1 cellular context compared by ENCODE assay signal in the genomic region with DNA sequence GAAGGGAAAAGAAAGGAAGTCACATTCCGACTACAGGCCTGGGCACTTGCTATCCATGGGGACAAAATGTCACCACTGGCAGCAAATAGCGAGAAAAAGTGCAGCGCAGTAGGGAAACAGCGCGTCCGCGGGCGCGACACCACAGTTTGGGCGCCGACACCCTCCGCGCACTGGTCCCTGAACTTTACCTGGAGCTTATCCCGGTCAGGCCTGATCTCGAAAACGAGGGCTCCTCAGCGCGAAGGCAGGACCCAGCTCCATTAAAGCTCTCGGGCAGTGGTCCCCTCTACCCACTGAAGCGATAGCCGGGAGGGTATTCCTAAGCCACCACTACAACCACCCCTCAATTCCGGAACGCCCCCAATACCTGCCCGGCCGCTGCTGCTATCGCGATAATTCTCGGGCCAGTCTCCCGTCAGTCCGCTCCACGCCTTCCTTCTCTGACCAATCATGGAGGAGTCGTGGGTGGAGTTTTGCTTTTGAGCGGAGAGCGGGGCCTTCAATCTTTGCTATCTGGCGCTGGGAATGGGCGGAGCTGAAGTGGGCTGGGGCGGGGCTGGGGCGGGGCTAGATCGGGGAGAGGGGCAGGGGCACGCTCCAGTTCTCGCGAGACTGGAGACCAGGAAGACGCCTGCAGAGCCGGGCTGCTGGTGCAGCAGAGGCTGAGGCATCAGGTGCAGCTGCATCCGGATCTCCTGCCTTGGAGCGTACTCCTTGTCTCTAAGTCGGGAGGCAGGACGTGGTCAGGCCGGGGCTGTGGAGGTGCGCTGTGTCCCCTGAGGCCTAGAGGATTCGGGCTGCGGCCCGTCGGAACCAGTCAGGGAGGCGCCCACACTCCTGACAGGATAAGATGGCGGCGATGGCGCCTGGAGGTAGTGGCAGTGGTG.
A peak's percentile ranks its signal among the peaks of the same experiment; 100 is the strongest.
TF ChIP-seq lines count a peak whose summit lies in the region.

A gene with protein sequence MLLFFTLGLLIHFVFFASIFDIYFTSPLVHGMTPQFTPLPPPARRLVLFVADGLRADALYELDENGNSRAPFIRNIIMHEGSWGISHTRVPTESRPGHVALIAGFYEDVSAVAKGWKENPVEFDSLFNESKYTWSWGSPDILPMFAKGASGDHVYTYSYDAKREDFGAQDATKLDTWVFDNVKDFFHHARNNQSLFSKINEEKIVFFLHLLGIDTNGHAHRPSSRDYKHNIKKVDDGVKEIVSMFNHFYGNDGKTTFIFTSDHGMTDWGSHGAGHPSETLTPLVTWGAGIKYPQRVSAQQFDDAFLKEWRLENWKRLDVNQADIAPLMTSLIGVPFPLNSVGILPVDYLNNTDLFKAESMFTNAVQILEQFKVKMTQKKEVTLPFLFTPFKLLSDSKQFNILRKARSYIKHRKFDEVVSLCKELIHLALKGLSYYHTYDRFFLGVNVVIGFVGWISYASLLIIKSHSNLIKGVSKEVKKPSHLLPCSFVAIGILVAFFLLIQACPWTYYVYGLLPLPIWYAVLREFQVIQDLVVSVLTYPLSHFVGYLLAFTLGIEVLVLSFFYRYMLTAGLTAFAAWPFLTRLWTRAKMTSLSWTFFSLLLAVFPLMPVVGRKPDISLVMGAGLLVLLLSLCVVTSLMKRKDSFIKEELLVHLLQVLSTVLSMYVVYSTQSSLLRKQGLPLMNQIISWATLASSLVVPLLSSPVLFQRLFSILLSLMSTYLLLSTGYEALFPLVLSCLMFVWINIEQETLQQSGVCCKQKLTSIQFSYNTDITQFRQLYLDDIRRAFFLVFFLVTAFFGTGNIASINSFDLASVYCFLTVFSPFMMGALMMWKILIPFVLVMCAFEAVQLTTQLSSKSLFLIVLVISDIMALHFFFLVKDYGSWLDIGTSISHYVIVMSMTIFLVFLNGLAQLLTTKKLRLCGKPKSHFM (minus strand): TSS at position 401 of the 887 bp plus-strand sequence. CDS start 25,703 bp downstream, outside the sequence.
A gene with protein sequence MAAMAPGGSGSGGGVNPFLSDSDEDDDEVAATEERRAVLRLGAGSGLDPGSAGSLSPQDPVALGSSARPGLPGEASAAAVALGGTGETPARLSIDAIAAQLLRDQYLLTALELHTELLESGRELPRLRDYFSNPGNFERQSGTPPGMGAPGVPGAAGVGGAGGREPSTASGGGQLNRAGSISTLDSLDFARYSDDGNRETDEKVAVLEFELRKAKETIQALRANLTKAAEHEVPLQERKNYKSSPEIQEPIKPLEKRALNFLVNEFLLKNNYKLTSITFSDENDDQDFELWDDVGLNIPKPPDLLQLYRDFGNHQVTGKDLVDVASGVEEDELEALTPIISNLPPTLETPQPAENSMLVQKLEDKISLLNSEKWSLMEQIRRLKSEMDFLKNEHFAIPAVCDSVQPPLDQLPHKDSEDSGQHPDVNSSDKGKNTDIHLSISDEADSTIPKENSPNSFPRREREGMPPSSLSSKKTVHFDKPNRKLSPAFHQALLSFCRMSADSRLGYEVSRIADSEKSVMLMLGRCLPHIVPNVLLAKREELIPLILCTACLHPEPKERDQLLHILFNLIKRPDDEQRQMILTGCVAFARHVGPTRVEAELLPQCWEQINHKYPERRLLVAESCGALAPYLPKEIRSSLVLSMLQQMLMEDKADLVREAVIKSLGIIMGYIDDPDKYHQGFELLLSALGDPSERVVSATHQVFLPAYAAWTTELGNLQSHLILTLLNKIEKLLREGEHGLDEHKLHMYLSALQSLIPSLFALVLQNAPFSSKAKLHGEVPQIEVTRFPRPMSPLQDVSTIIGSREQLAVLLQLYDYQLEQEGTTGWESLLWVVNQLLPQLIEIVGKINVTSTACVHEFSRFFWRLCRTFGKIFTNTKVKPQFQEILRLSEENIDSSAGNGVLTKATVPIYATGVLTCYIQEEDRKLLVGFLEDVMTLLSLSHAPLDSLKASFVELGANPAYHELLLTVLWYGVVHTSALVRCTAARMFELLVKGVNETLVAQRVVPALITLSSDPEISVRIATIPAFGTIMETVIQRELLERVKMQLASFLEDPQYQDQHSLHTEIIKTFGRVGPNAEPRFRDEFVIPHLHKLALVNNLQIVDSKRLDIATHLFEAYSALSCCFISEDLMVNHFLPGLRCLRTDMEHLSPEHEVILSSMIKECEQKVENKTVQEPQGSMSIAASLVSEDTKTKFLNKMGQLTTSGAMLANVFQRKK (plus strand): TSS at position 600 of the 887 bp plus-strand sequence. CDS start 251 bp downstream, at position 851.

TF ChIP-seq in GM12878, 131 proteins besides CTCF, POLR2A, EP300 and RAD21 (continued from another document and continues in another):
- TF ChIP-seq, protein P1, sequence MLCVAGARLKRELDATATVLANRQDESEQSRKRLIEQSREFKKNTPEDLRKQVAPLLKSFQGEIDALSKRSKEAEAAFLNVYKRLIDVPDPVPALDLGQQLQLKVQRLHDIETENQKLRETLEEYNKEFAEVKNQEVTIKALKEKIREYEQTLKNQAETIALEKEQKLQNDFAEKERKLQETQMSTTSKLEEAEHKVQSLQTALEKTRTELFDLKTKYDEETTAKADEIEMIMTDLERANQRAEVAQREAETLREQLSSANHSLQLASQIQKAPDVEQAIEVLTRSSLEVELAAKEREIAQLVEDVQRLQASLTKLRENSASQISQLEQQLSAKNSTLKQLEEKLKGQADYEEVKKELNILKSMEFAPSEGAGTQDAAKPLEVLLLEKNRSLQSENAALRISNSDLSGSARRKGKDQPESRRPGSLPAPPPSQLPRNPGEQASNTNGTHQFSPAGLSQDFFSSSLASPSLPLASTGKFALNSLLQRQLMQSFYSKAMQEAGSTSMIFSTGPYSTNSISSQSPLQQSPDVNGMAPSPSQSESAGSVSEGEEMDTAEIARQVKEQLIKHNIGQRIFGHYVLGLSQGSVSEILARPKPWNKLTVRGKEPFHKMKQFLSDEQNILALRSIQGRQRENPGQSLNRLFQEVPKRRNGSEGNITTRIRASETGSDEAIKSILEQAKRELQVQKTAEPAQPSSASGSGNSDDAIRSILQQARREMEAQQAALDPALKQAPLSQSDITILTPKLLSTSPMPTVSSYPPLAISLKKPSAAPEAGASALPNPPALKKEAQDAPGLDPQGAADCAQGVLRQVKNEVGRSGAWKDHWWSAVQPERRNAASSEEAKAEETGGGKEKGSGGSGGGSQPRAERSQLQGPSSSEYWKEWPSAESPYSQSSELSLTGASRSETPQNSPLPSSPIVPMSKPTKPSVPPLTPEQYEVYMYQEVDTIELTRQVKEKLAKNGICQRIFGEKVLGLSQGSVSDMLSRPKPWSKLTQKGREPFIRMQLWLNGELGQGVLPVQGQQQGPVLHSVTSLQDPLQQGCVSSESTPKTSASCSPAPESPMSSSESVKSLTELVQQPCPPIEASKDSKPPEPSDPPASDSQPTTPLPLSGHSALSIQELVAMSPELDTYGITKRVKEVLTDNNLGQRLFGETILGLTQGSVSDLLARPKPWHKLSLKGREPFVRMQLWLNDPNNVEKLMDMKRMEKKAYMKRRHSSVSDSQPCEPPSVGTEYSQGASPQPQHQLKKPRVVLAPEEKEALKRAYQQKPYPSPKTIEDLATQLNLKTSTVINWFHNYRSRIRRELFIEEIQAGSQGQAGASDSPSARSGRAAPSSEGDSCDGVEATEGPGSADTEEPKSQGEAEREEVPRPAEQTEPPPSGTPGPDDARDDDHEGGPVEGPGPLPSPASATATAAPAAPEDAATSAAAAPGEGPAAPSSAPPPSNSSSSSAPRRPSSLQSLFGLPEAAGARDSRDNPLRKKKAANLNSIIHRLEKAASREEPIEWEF (IDR thresholded peaks at IDR 0.05; ENCODE audit: insufficient replicate concordance, low read depth, low read length), result no peak
- TF ChIP-seq, protein P2, sequence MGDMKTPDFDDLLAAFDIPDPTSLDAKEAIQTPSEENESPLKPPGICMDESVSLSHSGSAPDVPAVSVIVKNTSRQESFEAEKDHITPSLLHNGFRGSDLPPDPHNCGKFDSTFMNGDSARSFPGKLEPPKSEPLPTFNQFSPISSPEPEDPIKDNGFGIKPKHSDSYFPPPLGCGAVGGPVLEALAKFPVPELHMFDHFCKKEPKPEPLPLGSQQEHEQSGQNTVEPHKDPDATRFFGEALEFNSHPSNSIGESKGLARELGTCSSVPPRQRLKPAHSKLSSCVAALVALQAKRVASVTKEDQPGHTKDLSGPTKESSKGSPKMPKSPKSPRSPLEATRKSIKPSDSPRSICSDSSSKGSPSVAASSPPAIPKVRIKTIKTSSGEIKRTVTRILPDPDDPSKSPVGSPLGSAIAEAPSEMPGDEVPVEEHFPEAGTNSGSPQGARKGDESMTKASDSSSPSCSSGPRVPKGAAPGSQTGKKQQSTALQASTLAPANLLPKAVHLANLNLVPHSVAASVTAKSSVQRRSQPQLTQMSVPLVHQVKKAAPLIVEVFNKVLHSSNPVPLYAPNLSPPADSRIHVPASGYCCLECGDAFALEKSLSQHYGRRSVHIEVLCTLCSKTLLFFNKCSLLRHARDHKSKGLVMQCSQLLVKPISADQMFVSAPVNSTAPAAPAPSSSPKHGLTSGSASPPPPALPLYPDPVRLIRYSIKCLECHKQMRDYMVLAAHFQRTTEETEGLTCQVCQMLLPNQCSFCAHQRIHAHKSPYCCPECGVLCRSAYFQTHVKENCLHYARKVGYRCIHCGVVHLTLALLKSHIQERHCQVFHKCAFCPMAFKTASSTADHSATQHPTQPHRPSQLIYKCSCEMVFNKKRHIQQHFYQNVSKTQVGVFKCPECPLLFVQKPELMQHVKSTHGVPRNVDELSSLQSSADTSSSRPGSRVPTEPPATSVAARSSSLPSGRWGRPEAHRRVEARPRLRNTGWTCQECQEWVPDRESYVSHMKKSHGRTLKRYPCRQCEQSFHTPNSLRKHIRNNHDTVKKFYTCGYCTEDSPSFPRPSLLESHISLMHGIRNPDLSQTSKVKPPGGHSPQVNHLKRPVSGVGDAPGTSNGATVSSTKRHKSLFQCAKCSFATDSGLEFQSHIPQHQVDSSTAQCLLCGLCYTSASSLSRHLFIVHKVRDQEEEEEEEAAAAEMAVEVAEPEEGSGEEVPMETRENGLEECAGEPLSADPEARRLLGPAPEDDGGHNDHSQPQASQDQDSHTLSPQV (IDR thresholded peaks at IDR 0.05), result no peak
- TF ChIP-seq HDGF (IDR thresholded peaks at IDR 0.05) (no peak), MEF2A (IDR thresholded peaks at IDR 0.05; ENCODE audit: insufficient read depth, low read depth, low read length) (no peak), HDAC6 (IDR thresholded peaks at IDR 0.05; ENCODE audit: unreplicated experiment) (no peak), ATF7 (IDR thresholded peaks at IDR 0.05; ENCODE audit: low read depth) (peak; percentile 17; the same call in 1 of the 2 replicates), RFX5 (IDR thresholded peaks at IDR 0.05; ENCODE audit: low read depth, low read length) (no peak; the same call in 1 of the 2 replicates), SMAD1 (IDR thresholded peaks at IDR 0.05; ENCODE audit: low read depth, partially characterized antibody) (peak; percentile 37), CHD2 (IDR thresholded peaks at IDR 0.05; ENCODE audit: borderline replicate concordance, low read depth, low read length) (peak; percentile 98), KLF5 (IDR thresholded peaks at IDR 0.05; ENCODE audit: partially characterized antibody) (peak; percentile 24), SPI1 (IDR thresholded peaks at IDR 0.05; ENCODE audit: borderline replicate concordance, insufficient read depth, low read depth, low read length) (peak; percentile 29; the same call in 1 of the 2 replicates), TCF7 (IDR thresholded peaks at IDR 0.05; ENCODE audit: borderline replicate concordance) (no peak), SRF (IDR thresholded peaks at IDR 0.05; ENCODE audit: low read depth in 2 of 2, low read length in 2 of 2) (no peak)
- TF ChIP-seq, protein P3, sequence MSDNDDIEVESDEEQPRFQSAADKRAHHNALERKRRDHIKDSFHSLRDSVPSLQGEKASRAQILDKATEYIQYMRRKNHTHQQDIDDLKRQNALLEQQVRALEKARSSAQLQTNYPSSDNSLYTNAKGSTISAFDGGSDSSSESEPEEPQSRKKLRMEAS (IDR thresholded peaks at IDR 0.05; ENCODE audit: low read depth, low read length), result peak; percentile 28; the same call in 1 of the 2 replicates
- TF ChIP-seq, protein P4, sequence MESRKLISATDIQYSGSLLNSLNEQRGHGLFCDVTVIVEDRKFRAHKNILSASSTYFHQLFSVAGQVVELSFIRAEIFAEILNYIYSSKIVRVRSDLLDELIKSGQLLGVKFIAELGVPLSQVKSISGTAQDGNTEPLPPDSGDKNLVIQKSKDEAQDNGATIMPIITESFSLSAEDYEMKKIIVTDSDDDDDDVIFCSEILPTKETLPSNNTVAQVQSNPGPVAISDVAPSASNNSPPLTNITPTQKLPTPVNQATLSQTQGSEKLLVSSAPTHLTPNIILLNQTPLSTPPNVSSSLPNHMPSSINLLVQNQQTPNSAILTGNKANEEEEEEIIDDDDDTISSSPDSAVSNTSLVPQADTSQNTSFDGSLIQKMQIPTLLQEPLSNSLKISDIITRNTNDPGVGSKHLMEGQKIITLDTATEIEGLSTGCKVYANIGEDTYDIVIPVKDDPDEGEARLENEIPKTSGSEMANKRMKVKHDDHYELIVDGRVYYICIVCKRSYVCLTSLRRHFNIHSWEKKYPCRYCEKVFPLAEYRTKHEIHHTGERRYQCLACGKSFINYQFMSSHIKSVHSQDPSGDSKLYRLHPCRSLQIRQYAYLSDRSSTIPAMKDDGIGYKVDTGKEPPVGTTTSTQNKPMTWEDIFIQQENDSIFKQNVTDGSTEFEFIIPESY (IDR thresholded peaks at IDR 0.05), result 0 out of 2 replicates have a peak, but pooled peaks have one; percentile 34
- TF ChIP-seq, protein P5, sequence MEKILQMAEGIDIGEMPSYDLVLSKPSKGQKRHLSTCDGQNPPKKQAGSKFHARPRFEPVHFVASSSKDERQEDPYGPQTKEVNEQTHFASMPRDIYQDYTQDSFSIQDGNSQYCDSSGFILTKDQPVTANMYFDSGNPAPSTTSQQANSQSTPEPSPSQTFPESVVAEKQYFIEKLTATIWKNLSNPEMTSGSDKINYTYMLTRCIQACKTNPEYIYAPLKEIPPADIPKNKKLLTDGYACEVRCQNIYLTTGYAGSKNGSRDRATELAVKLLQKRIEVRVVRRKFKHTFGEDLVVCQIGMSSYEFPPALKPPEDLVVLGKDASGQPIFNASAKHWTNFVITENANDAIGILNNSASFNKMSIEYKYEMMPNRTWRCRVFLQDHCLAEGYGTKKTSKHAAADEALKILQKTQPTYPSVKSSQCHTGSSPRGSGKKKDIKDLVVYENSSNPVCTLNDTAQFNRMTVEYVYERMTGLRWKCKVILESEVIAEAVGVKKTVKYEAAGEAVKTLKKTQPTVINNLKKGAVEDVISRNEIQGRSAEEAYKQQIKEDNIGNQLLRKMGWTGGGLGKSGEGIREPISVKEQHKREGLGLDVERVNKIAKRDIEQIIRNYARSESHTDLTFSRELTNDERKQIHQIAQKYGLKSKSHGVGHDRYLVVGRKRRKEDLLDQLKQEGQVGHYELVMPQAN (conservative IDR thresholded peaks at IDR 0.05), result peak; percentile 92
- TF ChIP-seq, protein P6, sequence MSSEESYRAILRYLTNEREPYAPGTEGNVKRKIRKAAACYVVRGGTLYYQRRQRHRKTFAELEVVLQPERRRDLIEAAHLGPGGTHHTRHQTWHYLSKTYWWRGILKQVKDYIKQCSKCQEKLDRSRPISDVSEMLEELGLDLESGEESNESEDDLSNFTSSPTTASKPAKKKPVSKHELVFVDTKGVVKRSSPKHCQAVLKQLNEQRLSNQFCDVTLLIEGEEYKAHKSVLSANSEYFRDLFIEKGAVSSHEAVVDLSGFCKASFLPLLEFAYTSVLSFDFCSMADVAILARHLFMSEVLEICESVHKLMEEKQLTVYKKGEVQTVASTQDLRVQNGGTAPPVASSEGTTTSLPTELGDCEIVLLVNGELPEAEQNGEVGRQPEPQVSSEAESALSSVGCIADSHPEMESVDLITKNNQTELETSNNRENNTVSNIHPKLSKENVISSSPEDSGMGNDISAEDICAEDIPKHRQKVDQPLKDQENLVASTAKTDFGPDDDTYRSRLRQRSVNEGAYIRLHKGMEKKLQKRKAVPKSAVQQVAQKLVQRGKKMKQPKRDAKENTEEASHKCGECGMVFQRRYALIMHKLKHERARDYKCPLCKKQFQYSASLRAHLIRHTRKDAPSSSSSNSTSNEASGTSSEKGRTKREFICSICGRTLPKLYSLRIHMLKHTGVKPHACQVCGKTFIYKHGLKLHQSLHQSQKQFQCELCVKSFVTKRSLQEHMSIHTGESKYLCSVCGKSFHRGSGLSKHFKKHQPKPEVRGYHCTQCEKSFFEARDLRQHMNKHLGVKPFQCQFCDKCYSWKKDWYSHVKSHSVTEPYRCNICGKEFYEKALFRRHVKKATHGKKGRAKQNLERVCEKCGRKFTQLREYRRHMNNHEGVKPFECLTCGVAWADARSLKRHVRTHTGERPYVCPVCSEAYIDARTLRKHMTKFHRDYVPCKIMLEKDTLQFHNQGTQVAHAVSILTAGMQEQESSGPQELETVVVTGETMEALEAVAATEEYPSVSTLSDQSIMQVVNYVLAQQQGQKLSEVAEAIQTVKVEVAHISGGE (CRISPR knock-in tag; IDR thresholded peaks at IDR 0.05), result no peak
